ENCODE assay signal across 18 cellular contexts in genomic region chr1:91732991-91733390, GRCh38.
DNase-seq lines count a peak whose midpoint lies in the region; ATAC-seq, FAIRE-seq and TF ChIP-seq lines count a peak whose summit lies in the region.
"Had no signal": no experiment of that assay in that cellular context is flagged by ENCODE, and none has a peak within 500 bp of the region (broad histone marks: within the 10 kb centered on the region; RNA-seq: fewer than 3 reads in every experiment).

No MANE protein-coding gene starts in this region.

- peaks cover 60 to 68% of the 10 kb centered on the region in 2 experiments for H3K4me1 ChIP-seq in HCT116 (ENCODE audit: control insufficient read depth in 1 of 2, insufficient read depth in 2 of 2, low read length in 2 of 2)
- peaks cover 33% of the 10 kb centered on the region for H3K4me1 ChIP-seq in GM12878 (ENCODE audit: control insufficient read depth, insufficient read depth, low read length)
- H3K4me1 ChIP-seq in stomach smooth muscle (ENCODE audit: control insufficient read depth, insufficient read depth, low read length): peaks cover 52% of the 10 kb centered on the region

- peak overlapping the region; percentile 88 to 90 for H3K27ac Mint-ChIP-seq in natural killer cell
- H3K27ac Mint-ChIP-seq: B cell; dendritic cell treated with granulocyte-macrophage colony-stimulating factor and Interleukin-4, amounts not matched to agents 40 ng/mL and 50 ng/mL, for 4 days; GM23338 had no signal

- intact Hi-C loops in HCT116 (cut with micrococcal nuclease) (loop anchor here (10.0 kb wide), 1 partner anchor 152 kb away; the partner anchor contains the start of gene TGFBR3), GM12878 (cut with micrococcal nuclease; ENCODE audit: unreplicated experiment) (no loop called here), natural killer cell (cut with micrococcal nuclease) (loop anchor here (1.0 to 5.0 kb wide), 2 partner anchors 194 to 221 kb away; no protein-coding TSS in a partner anchor)

- ATAC-seq in HCT116 (no peak), GM12878 (no peak), natural killer cell (no peak)
- ATAC-seq: GM23338 had no signal

- TF ChIP-seq POLR2A in HCT116 (IDR thresholded peaks at IDR 0.05; ENCODE audit: borderline replicate concordance, extremely low read depth, insufficient read depth, insufficient read length) (no peak), GM12878 (IDR thresholded peaks at IDR 0.05; ENCODE audit: low read depth, low read length) (no peak), erythroblast (IDR thresholded peaks at IDR 0.05; ENCODE audit: low read length) (no peak)

- CTCF ChIA-PET in HCT116 (lab: Charles Lee): no interaction called here
- CTCF ChIA-PET in GM12878 (lab: Yijun Ruan, JAX): no interaction called here

- H2AFZ ChIP-seq in HCT116 (ENCODE audit: low read depth, low read length, poor library complexity, severe bottlenecking) (peak overlapping the region; percentile 17), GM12878 (ENCODE audit: control insufficient read depth, low read depth, low read length) (no peak overlapping the region)
- H2AFZ ChIP-seq: GM23338 had no signal

- TF ChIP-seq RAD21 in HCT116 (IDR thresholded peaks at IDR 0.05; ENCODE audit: low read depth) (no peak), GM12878 (IDR thresholded peaks at IDR 0.05; ENCODE audit: insufficient read depth, low read depth, low read length) (no peak)

- RAD21 ChIA-PET in HCT116 (lab: Charles Lee; ENCODE audit: low non-redundant PET in 1 of 2, low total read pairs in 2 of 2, uncharacterized antibody in 2 of 2, unreplicated experiment in 2 of 2) (interaction anchor here in 1 of 2 experiments (1.0 kb wide), 1 partner anchor 71 kb away, joined by 3 read pairs; no protein-coding TSS in a partner anchor), GM12878 (lab: Charles Lee; ENCODE audit: unreplicated experiment) (no interaction called here)

- H3K36me3 Mint-ChIP-seq in natural killer cell: no peaks in the 10 kb centered on the region
- H3K36me3 Mint-ChIP-seq: IgD-negative memory B cell had no signal

- in situ Hi-C loops in GM12878 (cut with MboI): no loop called here

- DNase-seq in HCT116 (ENCODE audit: low read depth, low spot score) (no peak), GM12878 (ENCODE audit: low read depth, low spot score) (no peak), natural killer cell (no peak), DMS153 treated with DMSO at 0.1 percent for 48 hours (lab: John Stamatoyannopoulos, UW; ENCODE audit: unreplicated experiment) (no peak), cerebellar cortex (ENCODE audit: low spot score) (no peak), RCC 7860 (ENCODE audit: low spot score) (no peak), erythroblast (lab: John Stamatoyannopoulos, UW) (no peak)
- DNase-seq: activated naive CD4-positive, alpha-beta T cell; MV-4-11; NCI-H2081 treated with DMSO at 0.1 percent for 48 hours; NCI-H524 treated with DMSO at 0.1 percent for 48 hours had no signal

- H3K9me2 ChIP-seq in HCT116 (ENCODE audit: insufficient read depth): no peaks in the 10 kb centered on the region

- no peaks in the 10 kb centered on the region for H3K79me2 ChIP-seq in HCT116 (ENCODE audit: insufficient read depth, low read length)
- H3K79me2 ChIP-seq in GM12878 (ENCODE audit: control insufficient read depth, insufficient read depth, low read length): no peaks in the 10 kb centered on the region

- H3K9me3 ChIP-seq in HCT116 (ENCODE audit: control insufficient read depth in 1 of 2, insufficient read depth in 1 of 2, low read depth in 1 of 2, low read length in 2 of 2) (no peaks in the 10 kb centered on the region), GM12878 (replicated peaks; ENCODE audit: control insufficient read depth, insufficient read depth, low read length) (no peaks in the 10 kb centered on the region), stomach smooth muscle (ENCODE audit: control insufficient read depth in 2 of 2, low read length in 2 of 2) (no peaks in the 10 kb centered on the region)
- H3K9me3 ChIP-seq: SJCRH30 had no signal

- H3K4me3 ChIP-seq in HCT116 (replicated peaks in 1 of 2; ENCODE audit: low read depth in 1 of 2, low read length in 2 of 2) (peak overlapping the region in 1 of 2 experiments; percentile 29; a peak in 2 of 4 replicates), GM12878 (no peak overlapping the region), stomach smooth muscle (ENCODE audit: low read length in 2 of 2) (no peak overlapping the region)
- H3K4me3 ChIP-seq: GM23338, SJCRH30 had no signal

- SMC1A ChIA-PET in GM12878 (lab: Charles Lee; ENCODE audit: uncharacterized antibody, unreplicated experiment): no interaction called here

- TF ChIP-seq CTCF in HCT116 (IDR thresholded peaks at IDR 0.05 in 2 of 3, conservative IDR thresholded peaks at IDR 0.05 in 1 of 3; ENCODE audit: borderline replicate concordance in 1 of 3, insufficient read depth in 1 of 3, low read depth in 2 of 3, low read length in 2 of 3): no peak
- no peak for TF ChIP-seq CTCF in GM12878 (IDR thresholded peaks at IDR 0.05 in 2 of 3, conservative IDR thresholded peaks at IDR 0.05 in 1 of 3; ENCODE audit: control insufficient read depth in 2 of 3, extremely low read depth in 1 of 3, insufficient read depth in 1 of 3, low read depth in 3 of 3, low read length in 3 of 3)
- TF ChIP-seq CTCF in natural killer cell (IDR thresholded peaks at IDR 0.05): no peak

- WGBS in GM12878 (ENCODE audit: insufficient coverage, insufficient replicate concordance, low lambda C conversion rate, missing lambda C conversion rate): 57% methylated on average over 5 of the region's 5 CpGs

- H3K27ac ChIP-seq in HCT116 (ENCODE audit: low read depth, low read length): peak overlapping the region; percentile 33; the same call in 1 of the 2 replicates
- no peak overlapping the region; the same call in 1 of the 2 replicates for H3K27ac ChIP-seq in GM12878 (ENCODE audit: control insufficient read depth, insufficient read depth)
- H3K27ac ChIP-seq in stomach smooth muscle (ENCODE audit: low read length): peak overlapping the region; percentile 50
- H3K27ac ChIP-seq: SJCRH30 had no signal

- H3K4me2 ChIP-seq in HCT116 (ENCODE audit: low read length) (peak overlapping the region; percentile 74), GM12878 (ENCODE audit: control insufficient read depth, insufficient read depth) (no peak overlapping the region)
- H3K4me2 ChIP-seq: GM23338 had no signal

- no peaks in the 10 kb centered on the region for H3K27me3 ChIP-seq in HCT116 (ENCODE audit: insufficient read depth, low read length)
- H3K27me3 ChIP-seq in GM12878 (replicated peaks in 1 of 2; ENCODE audit: control insufficient read depth in 2 of 2, insufficient read depth in 2 of 2, low read length in 1 of 2): no peaks in the 10 kb centered on the region
- no peaks in the 10 kb centered on the region for H3K27me3 ChIP-seq in stomach smooth muscle (ENCODE audit: control insufficient read depth in 1 of 2, insufficient read depth in 2 of 2, low read length in 2 of 2)
- H3K27me3 ChIP-seq: SJCRH30 had no signal

- H3K4me3 Mint-ChIP-seq in natural killer cell: no peak overlapping the region
- H3K4me3 Mint-ChIP-seq: B cell; dendritic cell treated with granulocyte-macrophage colony-stimulating factor and Interleukin-4, amounts not matched to agents 40 ng/mL and 50 ng/mL, for 4 days; GM23338; neural crest cell had no signal

- no peaks in the 10 kb centered on the region for H3K27me3 Mint-ChIP-seq in natural killer cell (ENCODE audit: low read depth in 2 of 2)

- H3K9ac ChIP-seq in HCT116 (ENCODE audit: low read length) (peak overlapping the region; percentile 39; the same call in 1 of the 2 replicates), GM12878 (ENCODE audit: control insufficient read depth, insufficient read depth, low read length) (no peak overlapping the region), stomach smooth muscle (ENCODE audit: low read length in 2 of 2) (no peak overlapping the region)

- no TSS peak for BruUV-seq in HCT116 (replicated peaks; lab: Mats Ljungman, UMichigan)
- no TSS peak for BruUV-seq in GM12878 (replicated peaks; lab: Mats Ljungman, UMichigan)

- H4K20me1 ChIP-seq in HCT116 (ENCODE audit: insufficient read depth): no peaks in the 10 kb centered on the region
- no peaks in the 10 kb centered on the region for H4K20me1 ChIP-seq in GM12878 (ENCODE audit: control insufficient read depth, insufficient read depth)

- FAIRE-seq in GM12878 (lab: Jason Lieb, UNC) (no peak), RCC 7860 (lab: Jason Lieb, UNC) (no peak)

- POLR2A ChIA-PET in HCT116 (lab: Charles Lee) (no interaction called here), GM12878 (lab: Charles Lee) (no interaction called here)

- TF ChIP-seq EP300 in GM12878 (IDR thresholded peaks at IDR 0.05; ENCODE audit: borderline replicate concordance in 1 of 2, control insufficient read depth in 1 of 2, low read depth in 2 of 2, low read length in 2 of 2): no peak

- no peaks in the 10 kb centered on the region for H3K9me3 Mint-ChIP-seq in natural killer cell
- H3K9me3 Mint-ChIP-seq: dendritic cell treated with granulocyte-macrophage colony-stimulating factor and Interleukin-4, amounts not matched to agents 40 ng/mL and 50 ng/mL, for 4 days; GM23338; IgD-negative memory B cell; neural crest cell had no signal

- peaks cover 84 to 89% of the 10 kb centered on the region in 2 donors for H3K4me1 Mint-ChIP-seq in natural killer cell

- H3K36me3 ChIP-seq in HCT116 (ENCODE audit: control insufficient read depth in 1 of 2, insufficient read depth in 2 of 2, low read length in 2 of 2) (no peaks in the 10 kb centered on the region), GM12878 (ENCODE audit: control insufficient read depth in 2 of 2, insufficient read depth in 2 of 2, low read length in 1 of 2) (no peaks in the 10 kb centered on the region), stomach smooth muscle (ENCODE audit: control insufficient read depth in 2 of 2, insufficient read depth in 2 of 2, low read length in 2 of 2) (peaks cover 14 to 17% of the 10 kb centered on the region in 2 donors)
- H3K36me3 ChIP-seq: SJCRH30 had no signal

TF ChIP-seq in HCT116, 20 proteins besides CTCF, POLR2A, EP300 and RAD21 (continues in another document):
- no peak for TF ChIP-seq EZH2 (IDR thresholded peaks at IDR 0.05)
- TF ChIP-seq YY1 (IDR thresholded peaks at IDR 0.05; ENCODE audit: extremely low read depth, insufficient replicate concordance, low read depth, low read length): no peak
- no peak for TF ChIP-seq SP1 (IDR thresholded peaks at IDR 0.05; ENCODE audit: low read depth)
- TF ChIP-seq EZH2phosphoT487 (IDR thresholded peaks at IDR 0.05; ENCODE audit: borderline replicate concordance): no peak
- no peak for TF ChIP-seq ZFX (IDR thresholded peaks at IDR 0.05)
- no peak for TF ChIP-seq TCF7L2 (IDR thresholded peaks at IDR 0.05; ENCODE audit: borderline replicate concordance, extremely low read depth, insufficient read depth, insufficient read length)

TF ChIP-seq in GM12878, 131 proteins besides CTCF, POLR2A, EP300 and RAD21:
- TF ChIP-seq SPI1 (IDR thresholded peaks at IDR 0.05; ENCODE audit: borderline replicate concordance, insufficient read depth, low read depth, low read length) (peak; percentile 40; the same call in 1 of the 2 replicates), FOXK2 (IDR thresholded peaks at IDR 0.05) (no peak)
